ENCODE assay signal across 21 cellular contexts in the genomic region with DNA sequence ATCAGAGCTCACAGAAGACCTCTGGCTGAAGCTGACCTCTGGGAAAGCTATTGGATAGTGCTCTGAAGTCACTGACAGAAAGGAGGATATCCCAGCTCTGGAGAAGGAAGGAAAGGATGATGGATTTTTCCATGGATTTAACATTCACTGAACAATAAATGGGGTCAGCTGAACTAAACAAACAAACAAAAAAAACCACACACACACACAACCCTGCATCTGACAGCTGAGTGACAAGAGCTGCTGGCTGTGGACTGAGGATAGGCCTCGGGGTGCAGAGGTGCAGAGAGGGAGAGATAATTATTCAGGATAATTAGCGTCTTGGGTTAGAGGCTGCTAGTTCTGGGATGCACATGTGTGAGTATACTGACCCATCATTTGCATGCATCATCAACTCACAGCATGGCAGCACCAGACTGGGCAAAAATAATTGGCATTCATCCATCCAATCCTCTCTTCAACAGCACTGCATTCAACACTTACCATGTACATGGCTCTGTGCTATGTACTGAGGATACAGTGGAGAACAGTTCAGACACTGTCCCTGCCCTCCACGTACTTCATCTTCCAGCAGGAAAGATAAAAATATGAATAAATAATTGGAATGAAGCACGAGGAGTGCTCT.
DNase-seq lines count a peak whose midpoint lies in the region; ATAC-seq, FAIRE-seq and TF ChIP-seq lines count a peak whose summit lies in the region.
"Had no signal": no experiment of that assay in that cellular context is flagged by ENCODE, and none has a peak within 500 bp of the region (broad histone marks: within the 10 kb centered on the region; RNA-seq: fewer than 3 reads in every experiment).

No MANE protein-coding gene starts in this region.

- H3K36me3 ChIP-seq in K562 (ENCODE audit: control insufficient read depth, insufficient read depth, low read length) (no peaks in the 10 kb centered on the region), neural progenitor cell (no peaks in the 10 kb centered on the region), WERI-Rb-1 (no peaks in the 10 kb centered on the region; the same call in 1 of the 2 replicates)

- no peak for TF ChIP-seq POLR2A in K562 (conservative IDR thresholded peaks at IDR 0.05)

- POLR2A ChIA-PET in K562 (lab: Yijun Ruan, JAX): no interaction called here

- no peak overlapping the region for H2AFZ ChIP-seq in K562 (ENCODE audit: low read depth, low read length)
- no peak overlapping the region for H2AFZ ChIP-seq in neural progenitor cell (replicated peaks)
- H2AFZ ChIP-seq: GM23338 had no signal

- H3K4me3 Mint-ChIP-seq in neural progenitor cell: no peak overlapping the region
- no peak overlapping the region for H3K4me3 Mint-ChIP-seq in chondrocyte (ENCODE audit: unreplicated experiment)
- H3K4me3 Mint-ChIP-seq: CD4-positive, CD25-positive, alpha-beta regulatory T cell; GM23338 had no signal

- WGBS in K562 (ENCODE audit: insufficient coverage, low coverage, missing lambda C conversion rate): 17% methylated on average over 4 of the region's 4 CpGs

- H3K9me1 ChIP-seq in K562 (ENCODE audit: control insufficient read depth, insufficient read depth, low read length): no peaks in the 10 kb centered on the region

- no peaks in the 10 kb centered on the region for H3F3A ChIP-seq in neural progenitor cell (ENCODE audit: low read depth)

- H3K9me3 Mint-ChIP-seq in neural progenitor cell (no peaks in the 10 kb centered on the region), chondrocyte (ENCODE audit: low read depth) (no peaks in the 10 kb centered on the region)
- H3K9me3 Mint-ChIP-seq: CD4-positive, CD25-positive, alpha-beta regulatory T cell; GM23338 had no signal

- no TSS peak for BruUV-seq in K562 (replicated peaks; lab: Mats Ljungman, UMichigan)

- TF ChIP-seq RAD21 in K562 (CRISPR knock-in tag; conservative IDR thresholded peaks at IDR 0.05 in 1 of 2, IDR thresholded peaks at IDR 0.05 in 1 of 2): no peak

- no peak for TF ChIP-seq EP300 in K562 (IDR thresholded peaks at IDR 0.05; ENCODE audit: low read length)

- no peaks in the 10 kb centered on the region for H3K79me2 ChIP-seq in K562 (ENCODE audit: control insufficient read depth, insufficient read depth, low read length)
- H3K79me2 ChIP-seq in neural progenitor cell (ENCODE audit: low read depth): no peaks in the 10 kb centered on the region

- no peaks in the 10 kb centered on the region for H4K20me1 ChIP-seq in K562 (replicated peaks; ENCODE audit: control insufficient read depth, insufficient read depth, low read length)
- H4K20me1 ChIP-seq in neural progenitor cell (ENCODE audit: low read depth): no peaks in the 10 kb centered on the region

- no peak for FAIRE-seq in K562 (lab: Jason Lieb, UNC)
- FAIRE-seq: GM12891 had no signal

- no peak for DNase-seq in left ventricle myocardium superior
- no peak for DNase-seq in Right ventricle myocardium inferior (ENCODE audit: missing footprints)
- no peak for DNase-seq in K562 (ENCODE audit: extremely low read depth in 1 of 4, low spot score in 3 of 4)
- no peak for DNase-seq in neural progenitor cell (ENCODE audit: low spot score)
- no peak for DNase-seq in chondrocyte (ENCODE audit: low spot score)
- no peak for DNase-seq in WERI-Rb-1
- DNase-seq: CD4-positive, CD25-positive, alpha-beta regulatory T cell; DND-41; NCI-H1105 treated with DMSO at 0.1 percent for 48 hours; NCI-H2171; NCI-H345; NCI-H524; NCI-H82; OCI-M1; SHP77 had no signal

- no peak overlapping the region for H3K4me3 ChIP-seq in K562
- no peak overlapping the region for H3K4me3 ChIP-seq in neural progenitor cell
- no peak overlapping the region for H3K4me3 ChIP-seq in WERI-Rb-1 (ENCODE audit: low read depth, low read length)
- H3K4me3 ChIP-seq: GM23338, SK-N-MC had no signal

- H3K4me1 Mint-ChIP-seq in neural progenitor cell: peaks cover 2% of the 10 kb centered on the region
- H3K4me1 Mint-ChIP-seq in chondrocyte (ENCODE audit: low read depth): no peaks in the 10 kb centered on the region

- H3K27me3 Mint-ChIP-seq in neural progenitor cell (ENCODE audit: insufficient read depth, low read depth) (no peaks in the 10 kb centered on the region), chondrocyte (ENCODE audit: low read depth) (no peaks in the 10 kb centered on the region)
- H3K27me3 Mint-ChIP-seq: CD4-positive, CD25-positive, alpha-beta regulatory T cell had no signal

- TF ChIP-seq CTCF in K562 (IDR thresholded peaks at IDR 0.05 in 2 of 3, conservative IDR thresholded peaks at IDR 0.05 in 1 of 3; ENCODE audit: insufficient read depth in 2 of 3, low read depth in 1 of 3, low read length in 3 of 3): no peak
- TF ChIP-seq CTCF in neural progenitor cell (IDR thresholded peaks at IDR 0.05): no peak
- no peak for TF ChIP-seq CTCF in chondrocyte (IDR thresholded peaks at IDR 0.05)
- no peak for TF ChIP-seq CTCF in WERI-Rb-1 (IDR thresholded peaks at IDR 0.05; ENCODE audit: low read depth, low read length)

- no peak overlapping the region for H3K27ac ChIP-seq in K562 (ENCODE audit: extremely low read depth, low read depth, low read length)
- no peak overlapping the region for H3K27ac ChIP-seq in neural progenitor cell
- no peak overlapping the region for H3K27ac ChIP-seq in WERI-Rb-1
- H3K27ac ChIP-seq: KMS-11, SK-N-MC had no signal

- CTCF ChIA-PET in K562 (lab: Yijun Ruan, JAX; ENCODE audit: low intra/inter-chr PET ratio): no interaction called here

- intact Hi-C loops in left ventricle myocardium superior (cut with micrococcal nuclease) (no loop called here), Right ventricle myocardium inferior (cut with DNase I) (no loop called here), K562 (cut with micrococcal nuclease) (no loop called here)

- H3K27me3 ChIP-seq in K562 (ENCODE audit: control insufficient read depth in 2 of 2, insufficient read depth in 2 of 2, low read length in 2 of 2) (no peaks in the 10 kb centered on the region), neural progenitor cell (no peaks in the 10 kb centered on the region), WERI-Rb-1 (ENCODE audit: insufficient read depth, low read depth, severe bottlenecking) (no peaks in the 10 kb centered on the region)

- ATAC-seq in left ventricle myocardium superior (peak; percentile 50), Right ventricle myocardium inferior (no peak), K562 (no peak), HG03135 (IDR thresholded peaks at IDR 0.05; ENCODE audit: unreplicated experiment) (no peak)
- ATAC-seq: GM23338, HCT116 had no signal

- in situ Hi-C loops in K562 (cut with MboI): no loop called here

- H3K9ac ChIP-seq in K562 (ENCODE audit: insufficient read depth in 1 of 2, low read depth in 2 of 2, low read length in 2 of 2) (no peak overlapping the region), neural progenitor cell (no peak overlapping the region)
- H3K9ac ChIP-seq: KMS-11 had no signal

- H3K9me3 ChIP-seq in K562 (replicated peaks; ENCODE audit: control insufficient read depth, insufficient read depth, low read depth, low read length) (no peaks in the 10 kb centered on the region), neural progenitor cell (ENCODE audit: low read depth) (no peaks in the 10 kb centered on the region), WERI-Rb-1 (ENCODE audit: severe bottlenecking) (no peaks in the 10 kb centered on the region)

- H3K4me2 ChIP-seq in K562 (ENCODE audit: insufficient read depth, low read length) (no peak overlapping the region), neural progenitor cell (no peak overlapping the region)
- H3K4me2 ChIP-seq: GM23338, KMS-11 had no signal

- H3K27ac Mint-ChIP-seq in neural progenitor cell: peak overlapping the region; percentile 19
- H3K27ac Mint-ChIP-seq in chondrocyte (ENCODE audit: unreplicated experiment): no peak overlapping the region
- H3K27ac Mint-ChIP-seq: CD4-positive, CD25-positive, alpha-beta regulatory T cell; GM23338 had no signal

- peaks cover 0 to 6% of the 10 kb centered on the region in 2 experiments; a peak in 3 of 5 replicates for H3K4me1 ChIP-seq in K562 (replicated peaks in 1 of 2; ENCODE audit: control insufficient read depth in 2 of 2, insufficient read depth in 2 of 2, low read length in 2 of 2)
- no peaks in the 10 kb centered on the region for H3K4me1 ChIP-seq in neural progenitor cell

- H3K36me3 Mint-ChIP-seq in neural progenitor cell (no peaks in the 10 kb centered on the region), chondrocyte (ENCODE audit: low read depth) (no peaks in the 10 kb centered on the region)

TF ChIP-seq in K562, 482 proteins besides CTCF, POLR2A, EP300 and RAD21:
- TF ChIP-seq, protein P1, sequence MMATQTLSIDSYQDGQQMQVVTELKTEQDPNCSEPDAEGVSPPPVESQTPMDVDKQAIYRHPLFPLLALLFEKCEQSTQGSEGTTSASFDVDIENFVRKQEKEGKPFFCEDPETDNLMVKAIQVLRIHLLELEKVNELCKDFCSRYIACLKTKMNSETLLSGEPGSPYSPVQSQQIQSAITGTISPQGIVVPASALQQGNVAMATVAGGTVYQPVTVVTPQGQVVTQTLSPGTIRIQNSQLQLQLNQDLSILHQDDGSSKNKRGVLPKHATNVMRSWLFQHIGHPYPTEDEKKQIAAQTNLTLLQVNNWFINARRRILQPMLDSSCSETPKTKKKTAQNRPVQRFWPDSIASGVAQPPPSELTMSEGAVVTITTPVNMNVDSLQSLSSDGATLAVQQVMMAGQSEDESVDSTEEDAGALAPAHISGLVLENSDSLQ (IDR thresholded peaks at IDR 0.05): 0 out of 2 replicates have a peak, but pooled peaks have one; percentile 7
- TF ChIP-seq ZNF239 (CRISPR knock-in tag; IDR thresholded peaks at IDR 0.05) (no peak), KDM5B (IDR thresholded peaks at IDR 0.05; ENCODE audit: insufficient replicate concordance, low read depth, low read length) (no peak), CC2D1A (IDR thresholded peaks at IDR 0.05) (no peak), EZH2 (IDR thresholded peaks at IDR 0.05; ENCODE audit: borderline replicate concordance, low read depth, low read length) (no peak), ZNF197 (CRISPR knock-in tag; IDR thresholded peaks at IDR 0.05; ENCODE audit: low read depth) (no peak)
- TF ChIP-seq, protein P2, sequence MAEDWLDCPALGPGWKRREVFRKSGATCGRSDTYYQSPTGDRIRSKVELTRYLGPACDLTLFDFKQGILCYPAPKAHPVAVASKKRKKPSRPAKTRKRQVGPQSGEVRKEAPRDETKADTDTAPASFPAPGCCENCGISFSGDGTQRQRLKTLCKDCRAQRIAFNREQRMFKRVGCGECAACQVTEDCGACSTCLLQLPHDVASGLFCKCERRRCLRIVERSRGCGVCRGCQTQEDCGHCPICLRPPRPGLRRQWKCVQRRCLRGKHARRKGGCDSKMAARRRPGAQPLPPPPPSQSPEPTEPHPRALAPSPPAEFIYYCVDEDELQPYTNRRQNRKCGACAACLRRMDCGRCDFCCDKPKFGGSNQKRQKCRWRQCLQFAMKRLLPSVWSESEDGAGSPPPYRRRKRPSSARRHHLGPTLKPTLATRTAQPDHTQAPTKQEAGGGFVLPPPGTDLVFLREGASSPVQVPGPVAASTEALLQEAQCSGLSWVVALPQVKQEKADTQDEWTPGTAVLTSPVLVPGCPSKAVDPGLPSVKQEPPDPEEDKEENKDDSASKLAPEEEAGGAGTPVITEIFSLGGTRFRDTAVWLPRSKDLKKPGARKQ (CRISPR knock-in tag; IDR thresholded peaks at IDR 0.05): no peak
